In the genomic region with DNA sequence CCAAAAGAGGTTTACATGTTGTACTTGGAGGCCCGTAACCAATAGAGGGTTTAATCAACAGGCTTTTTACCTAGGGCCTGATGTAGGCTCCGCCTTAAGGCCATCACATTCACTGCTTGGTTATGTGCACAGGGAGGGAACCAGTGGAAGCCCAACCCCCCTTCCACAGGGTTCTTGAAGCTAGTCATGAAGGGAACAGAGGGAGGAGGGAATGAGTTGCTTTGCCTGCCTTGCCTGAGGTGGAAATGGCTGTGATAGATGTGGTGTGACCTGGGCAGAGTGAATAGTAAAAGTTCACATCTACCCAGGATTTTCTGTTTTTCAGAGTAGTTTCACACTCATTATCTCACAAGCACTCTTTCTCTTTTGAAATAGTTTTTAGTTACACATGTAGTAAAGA, we compare ENCODE assay signal across 26 cellular contexts.
A peak's percentile ranks its signal among the peaks of the same experiment; 100 is the strongest.
DNase-seq lines count a peak whose midpoint lies in the region; ATAC-seq, FAIRE-seq and TF ChIP-seq lines count a peak whose summit lies in the region.
"Had no signal": no experiment of that assay in that cellular context is flagged by ENCODE, and none has a peak within 500 bp of the region (broad histone marks: within the 10 kb centered on the region; RNA-seq: fewer than 3 reads in every experiment).

No MANE protein-coding gene starts in this region.

- intact Hi-C loops in activated CD4-positive, alpha-beta T cell treated with anti-CD3 and anti-CD28 coated beads, Interleukin-2, amount 10 ng/mL, durations not matched to agents 24 days and 14 days (cut with micrococcal nuclease), result loop anchor here (2.0 to 10.0 kb wide), 2 partner anchors 21 to 135 kb away; no protein-coding TSS in a partner anchor

- no peak for TF ChIP-seq POLR2A in GM12892 (IDR thresholded peaks at IDR 0.05; ENCODE audit: low read depth, low read length)

- peak; percentile 63 for DNase-seq in activated CD4-positive, alpha-beta T cell treated with anti-CD3 and anti-CD28 coated beads, Interleukin-2, amount 10 ng/mL, durations not matched to agents 24 days and 14 days
- no peak for DNase-seq in activated CD4-positive, alpha-beta T cell treated with anti-CD3 and anti-CD28 coated beads for 1 hour
- DNase-seq in ELF-1 (ENCODE audit: low read depth, low spot score), result peak; percentile 49
- no peak for DNase-seq in WTC11 (ENCODE audit: low spot score)
- DNase-seq in left kidney (ENCODE audit: low read depth, low spot score), result peak; percentile 65
- no peak for DNase-seq in GM12892 (ENCODE audit: insufficient read length)
- no peak for DNase-seq in GDM1 (lab: John Stamatoyannopoulos, UW)
- DNase-seq: adrenal gland; BE2C; effector memory CD4-positive, alpha-beta T cell; esophagus squamous epithelium; gastrocnemius medialis; GOT3; kidney; NCI-H1105; NCI-H2029 treated with DMSO at 0.1 percent for 48 hours; NCI-H226; NCI-H774; OCI-M1; right cardiac atrium had no signal

- TF ChIP-seq CTCF in WTC11 (IDR thresholded peaks at IDR 0.05), result no peak

- H3K4me1 Mint-ChIP-seq in activated CD4-positive, alpha-beta T cell treated with anti-CD3 and anti-CD28 coated beads, Interleukin-2, amount 10 ng/mL, durations not matched to agents 24 days and 14 days, result peaks cover 69% of the 10 kb centered on the region
- peaks cover 50% of the 10 kb centered on the region for H3K4me1 Mint-ChIP-seq in WTC11

- FAIRE-seq in GM12892 (lab: Jason Lieb, UNC), result no peak
- FAIRE-seq: colon, HepG2, kidney, TTC549 had no signal

- peak overlapping the region; percentile 10 for H3K27ac Mint-ChIP-seq in activated CD4-positive, alpha-beta T cell treated with anti-CD3 and anti-CD28 coated beads, Interleukin-2, amount 10 ng/mL, durations not matched to agents 24 days and 14 days
- H3K27ac Mint-ChIP-seq in WTC11, result no peak overlapping the region

- H3K4me3 Mint-ChIP-seq in activated CD4-positive, alpha-beta T cell treated with anti-CD3 and anti-CD28 coated beads, Interleukin-2, amount 10 ng/mL, durations not matched to agents 24 days and 14 days, result peak overlapping the region; percentile 7
- no peak overlapping the region for H3K4me3 Mint-ChIP-seq in WTC11

- H3K9me3 Mint-ChIP-seq in activated CD4-positive, alpha-beta T cell treated with anti-CD3 and anti-CD28 coated beads, Interleukin-2, amount 10 ng/mL, durations not matched to agents 24 days and 14 days, result no peaks in the 10 kb centered on the region
- H3K9me3 Mint-ChIP-seq in WTC11, result no peaks in the 10 kb centered on the region
- H3K9me3 Mint-ChIP-seq: activated T-cell treated with anti-CD3 and anti-CD28 coated beads, Interleukin-2, amount 50 U/mL, for 72 hours had no signal

- H3K27me3 Mint-ChIP-seq in activated CD4-positive, alpha-beta T cell treated with anti-CD3 and anti-CD28 coated beads, Interleukin-2, amount 10 ng/mL, durations not matched to agents 24 days and 14 days, result no peaks in the 10 kb centered on the region
- H3K27me3 Mint-ChIP-seq in WTC11 (ENCODE audit: low read depth), result no peaks in the 10 kb centered on the region

- ATAC-seq in WTC11, result peak; percentile 56
- ATAC-seq in HG03565 (IDR thresholded peaks at IDR 0.05; ENCODE audit: unreplicated experiment), result no peak
- ATAC-seq: gastrocnemius medialis, HepG2, Right ventricle myocardium inferior had no signal

- POLR2A ChIA-PET in WTC11 (lab: Charles Lee), result no interaction called here

- H3K36me3 Mint-ChIP-seq in activated CD4-positive, alpha-beta T cell treated with anti-CD3 and anti-CD28 coated beads, Interleukin-2, amount 10 ng/mL, durations not matched to agents 24 days and 14 days (ENCODE audit: low read depth), result no peaks in the 10 kb centered on the region
- H3K36me3 Mint-ChIP-seq in WTC11, result no peaks in the 10 kb centered on the region

- CTCF ChIA-PET in WTC11 (lab: Charles Lee), result no interaction called here

TF ChIP-seq in WTC11, 78 proteins besides CTCF, POLR2A, EP300 and RAD21:
- TF ChIP-seq NR2C2 (CRISPR knock-in tag; IDR thresholded peaks at IDR 0.05) (no peak), CREB1 (CRISPR knock-in tag; IDR thresholded peaks at IDR 0.05) (no peak), FOXK1 (CRISPR knock-in tag; IDR thresholded peaks at IDR 0.05) (no peak)
- TF ChIP-seq, protein P1, sequence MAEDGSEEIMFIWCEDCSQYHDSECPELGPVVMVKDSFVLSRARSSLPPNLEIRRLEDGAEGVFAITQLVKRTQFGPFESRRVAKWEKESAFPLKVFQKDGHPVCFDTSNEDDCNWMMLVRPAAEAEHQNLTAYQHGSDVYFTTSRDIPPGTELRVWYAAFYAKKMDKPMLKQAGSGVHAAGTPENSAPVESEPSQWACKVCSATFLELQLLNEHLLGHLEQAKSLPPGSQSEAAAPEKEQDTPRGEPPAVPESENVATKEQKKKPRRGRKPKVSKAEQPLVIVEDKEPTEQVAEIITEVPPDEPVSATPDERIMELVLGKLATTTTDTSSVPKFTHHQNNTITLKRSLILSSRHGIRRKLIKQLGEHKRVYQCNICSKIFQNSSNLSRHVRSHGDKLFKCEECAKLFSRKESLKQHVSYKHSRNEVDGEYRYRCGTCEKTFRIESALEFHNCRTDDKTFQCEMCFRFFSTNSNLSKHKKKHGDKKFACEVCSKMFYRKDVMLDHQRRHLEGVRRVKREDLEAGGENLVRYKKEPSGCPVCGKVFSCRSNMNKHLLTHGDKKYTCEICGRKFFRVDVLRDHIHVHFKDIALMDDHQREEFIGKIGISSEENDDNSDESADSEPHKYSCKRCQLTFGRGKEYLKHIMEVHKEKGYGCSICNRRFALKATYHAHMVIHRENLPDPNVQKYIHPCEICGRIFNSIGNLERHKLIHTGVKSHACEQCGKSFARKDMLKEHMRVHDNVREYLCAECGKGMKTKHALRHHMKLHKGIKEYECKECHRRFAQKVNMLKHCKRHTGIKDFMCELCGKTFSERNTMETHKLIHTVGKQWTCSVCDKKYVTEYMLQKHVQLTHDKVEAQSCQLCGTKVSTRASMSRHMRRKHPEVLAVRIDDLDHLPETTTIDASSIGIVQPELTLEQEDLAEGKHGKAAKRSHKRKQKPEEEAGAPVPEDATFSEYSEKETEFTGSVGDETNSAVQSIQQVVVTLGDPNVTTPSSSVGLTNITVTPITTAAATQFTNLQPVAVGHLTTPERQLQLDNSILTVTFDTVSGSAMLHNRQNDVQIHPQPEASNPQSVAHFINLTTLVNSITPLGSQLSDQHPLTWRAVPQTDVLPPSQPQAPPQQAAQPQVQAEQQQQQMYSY (CRISPR knock-in tag; IDR thresholded peaks at IDR 0.05), result no peak

Comparison
In these comparisons a context has a peak if more than half of its experiments do, and no peak if none do; other contexts are left out.
1. DNase-seq: peak in activated CD4-positive, alpha-beta T cell treated with anti-CD3 and anti-CD28 coated beads, Interleukin-2, amount 10 ng/mL, durations not matched to agents 24 days and 14 days (single experiment), ELF-1 (single experiment) and left kidney (single experiment); none in activated CD4-positive, alpha-beta T cell treated with anti-CD3 and anti-CD28 coated beads for 1 hour (single experiment), WTC11 (single experiment), GM12892 (single experiment) and GDM1 (single experiment).